15 cellular contexts compared by ENCODE assay signal in the genomic region with DNA sequence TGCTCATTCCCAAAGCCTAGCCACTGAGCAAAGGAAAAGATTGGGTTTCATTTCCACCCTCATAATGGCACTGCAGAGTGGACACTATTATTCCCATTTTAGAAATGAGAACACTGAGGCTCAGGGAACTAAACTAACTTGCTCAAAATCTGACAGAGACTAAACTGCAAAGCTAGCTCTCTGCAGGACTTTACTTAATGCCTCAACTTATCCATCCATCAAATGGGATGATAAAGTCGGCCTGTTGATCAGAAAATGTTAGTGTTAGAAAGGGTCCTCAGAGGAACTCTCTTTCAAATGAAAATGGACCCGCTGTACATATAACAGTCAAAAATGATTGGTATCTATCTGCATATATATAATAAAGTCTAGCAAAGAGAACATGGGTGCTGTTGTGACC.
"Had no signal": no experiment of that assay in that cellular context is flagged by ENCODE, and none has a peak within 500 bp of the region (broad histone marks: within the 10 kb centered on the region; RNA-seq: fewer than 3 reads in every experiment).

No MANE protein-coding gene starts in this region.

- H3K36me3 ChIP-seq: esophagus squamous epithelium, heart right ventricle, left lung, neural progenitor cell, prostate gland, right atrium auricular region, sigmoid colon, stomach, thyroid gland, vagina had no signal

- H2AFZ ChIP-seq: neural progenitor cell, parathyroid adenoma had no signal

- H3K9me3 ChIP-seq: esophagus squamous epithelium, left lung, prostate gland, sigmoid colon, stomach, thyroid gland, vagina had no signal

- H3K36me3 Mint-ChIP-seq: neural progenitor cell; stimulated activated effector memory CD8-positive, alpha-beta T cell treated with anti-CD3 and anti-CD28 coated beads, Interleukin-12 subunit alpha, Interleukin-12 subunit beta, amount 100 ng/mL, for 72 hours had no signal

- H3K4me2 ChIP-seq: neural progenitor cell had no signal

- H3K4me3 ChIP-seq: left lung, neural progenitor cell, prostate gland, right atrium auricular region, sigmoid colon, stomach, thyroid gland, vagina had no signal

- ATAC-seq: stimulated activated effector memory CD8-positive, alpha-beta T cell treated with anti-CD3 and anti-CD28 coated beads, Interleukin-12 subunit alpha, Interleukin-12 subunit beta, amount 100 ng/mL, for 72 hours had no signal

- H3K4me3 Mint-ChIP-seq: neural progenitor cell; stimulated activated effector memory CD8-positive, alpha-beta T cell treated with anti-CD3 and anti-CD28 coated beads, Interleukin-12 subunit alpha, Interleukin-12 subunit beta, amount 100 ng/mL, for 72 hours had no signal

- H3K9me3 Mint-ChIP-seq: nephron; stimulated activated effector memory CD8-positive, alpha-beta T cell treated with anti-CD3 and anti-CD28 coated beads, Interleukin-12 subunit alpha, Interleukin-12 subunit beta, amount 100 ng/mL, for 72 hours had no signal

- H3K27ac ChIP-seq: esophagus squamous epithelium, heart right ventricle, left lung, neural progenitor cell, parathyroid adenoma, prostate gland, right atrium auricular region, sigmoid colon, stomach, thyroid gland, vagina had no signal

- FAIRE-seq: islet of Langerhans had no signal

- H3K27me3 ChIP-seq: esophagus squamous epithelium, heart right ventricle, left lung, neural progenitor cell, right atrium auricular region, sigmoid colon, stomach, thyroid gland, vagina had no signal

- H3K27ac Mint-ChIP-seq: neural progenitor cell; stimulated activated effector memory CD8-positive, alpha-beta T cell treated with anti-CD3 and anti-CD28 coated beads, Interleukin-12 subunit alpha, Interleukin-12 subunit beta, amount 100 ng/mL, for 72 hours had no signal

- H3K79me2 ChIP-seq: parathyroid adenoma had no signal

- DNase-seq: esophagus squamous epithelium, foreskin melanocyte, left lung, sigmoid colon, stomach had no signal

- H3K4me1 ChIP-seq: neural progenitor cell, parathyroid adenoma, prostate gland had no signal

- H3K9ac ChIP-seq: neural progenitor cell, parathyroid adenoma had no signal
